19 cellular contexts compared by ENCODE assay signal in the genomic region with DNA sequence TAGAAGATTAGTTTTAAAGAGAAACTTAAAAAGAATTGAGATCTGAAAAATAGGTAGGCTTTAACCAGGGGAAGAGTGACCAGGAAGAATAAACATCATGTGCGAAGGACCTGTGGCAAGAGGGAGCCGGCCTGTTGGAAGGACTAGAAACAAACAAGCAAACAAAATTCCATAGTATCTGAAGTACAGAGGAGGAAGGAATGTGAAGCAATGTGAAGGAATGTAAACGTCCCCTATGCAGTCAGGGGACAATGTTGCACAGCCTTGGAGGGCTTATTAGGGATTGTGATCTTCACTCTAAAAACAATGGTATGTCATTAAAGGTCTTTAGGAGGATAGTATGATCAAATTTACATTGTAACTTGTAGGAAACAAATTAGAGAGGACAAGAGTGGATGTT.
DNase-seq lines count a peak whose midpoint lies in the region; ATAC-seq, FAIRE-seq and TF ChIP-seq lines count a peak whose summit lies in the region.
"Had no signal": no experiment of that assay in that cellular context is flagged by ENCODE, and none has a peak within 500 bp of the region (broad histone marks: within the 10 kb centered on the region; RNA-seq: fewer than 3 reads in every experiment).

No MANE protein-coding gene starts in this region.

- ATAC-seq in activated B cell treated with CpG ODN at 0.5 μM for 24 hours (ENCODE audit: low read depth) (no peak), HG02852 (IDR thresholded peaks at IDR 0.05; ENCODE audit: unreplicated experiment) (no peak)
- ATAC-seq: mucosa of descending colon had no signal

- peaks cover 35% of the 10 kb centered on the region for H3K4me1 ChIP-seq in BLaER1

- H3K4me1 Mint-ChIP-seq in activated B cell treated with CpG ODN at 0.5 μM for 24 hours (peaks cover 49% of the 10 kb centered on the region), immature natural killer cell (peaks cover 53 to 55% of the 10 kb centered on the region in 2 donors)

- DNase-seq in D721Med (ENCODE audit: insufficient read length, low spot score) = no peak
- no peak for DNase-seq in activated B cell treated with CpG ODN at 0.5 μM for 24 hours
- no peak for DNase-seq in immature natural killer cell
- no peak for DNase-seq in DMS114 treated with DMSO at 0.1 percent for 48 hours (lab: John Stamatoyannopoulos, UW; ENCODE audit: unreplicated experiment)
- no peak for DNase-seq in midbrain (lab: John Stamatoyannopoulos, UW)
- DNase-seq: activated T-cell treated with anti-CD3 and anti-CD28 coated beads, Interleukin-2, amount 50 U/mL, for 48 hours; adrenal gland; HCEC 1CT; mucosa of descending colon; NCI-H1417; NCI-H526 treated with DMSO at 0.1 percent for 48 hours; nucleus accumbens; Right ventricle myocardium superior; spleen had no signal

- H3K4me3 ChIP-seq in BLaER1 = no peak overlapping the region
- H3K4me3 ChIP-seq: adrenal gland, cardiac muscle cell, GM12878, mucosa of descending colon, spleen had no signal

- H3K4me2 ChIP-seq in BLaER1 = peak overlapping the region; percentile 58

- peak overlapping the region; percentile 65 for H3K27ac Mint-ChIP-seq in activated B cell treated with CpG ODN at 0.5 μM for 24 hours
- H3K27ac Mint-ChIP-seq in immature natural killer cell = peak overlapping the region in 5 of 6 donors; percentile 34 to 70 (median 39)

- CTCF ChIA-PET in activated B cell treated with CpG ODN at 0.5 μM for 24 hours (lab: Charles Lee) = no interaction called here

- H4K20me1 ChIP-seq in BLaER1 = no peaks in the 10 kb centered on the region

- peak overlapping the region; percentile 46 for H3K27ac ChIP-seq in BLaER1
- H3K27ac ChIP-seq: adrenal gland, cardiac muscle cell, VCaP had no signal

- intact Hi-C loops in activated B cell treated with CpG ODN at 0.5 μM for 24 hours (cut with micrococcal nuclease) = no loop called here

- H3K9ac ChIP-seq in BLaER1 = no peak overlapping the region

- no peaks in the 10 kb centered on the region for H3K9me3 Mint-ChIP-seq in activated B cell treated with CpG ODN at 0.5 μM for 24 hours
- peaks cover 0 to 2% (median 0%) of the 10 kb centered on the region in 6 donors for H3K9me3 Mint-ChIP-seq in immature natural killer cell

- TF ChIP-seq CTCF in D721Med (IDR thresholded peaks at IDR 0.05; ENCODE audit: insufficient read depth, missing control alignments) = no peak
- TF ChIP-seq CTCF in activated B cell treated with CpG ODN at 0.5 μM for 24 hours (IDR thresholded peaks at IDR 0.05) = no peak

- H3K27me3 ChIP-seq in BLaER1 = no peaks in the 10 kb centered on the region
- H3K27me3 ChIP-seq: adrenal gland, cardiac muscle cell, spleen had no signal

- no peaks in the 10 kb centered on the region for H3K36me3 Mint-ChIP-seq in activated B cell treated with CpG ODN at 0.5 μM for 24 hours (ENCODE audit: low read depth)
- H3K36me3 Mint-ChIP-seq in immature natural killer cell = no peaks in the 10 kb centered on the region

- H3K36me3 ChIP-seq in BLaER1 = no peaks in the 10 kb centered on the region
- H3K36me3 ChIP-seq: adrenal gland, cardiac muscle cell, spleen had no signal

- POLR2A ChIA-PET in activated B cell treated with CpG ODN at 0.5 μM for 24 hours (lab: Charles Lee) = no interaction called here

- no peaks in the 10 kb centered on the region for H3K9me3 ChIP-seq in BLaER1
- H3K9me3 ChIP-seq: adrenal gland, mucosa of descending colon, spleen had no signal

- FAIRE-seq in D721Med (lab: Jason Lieb, UNC) = peak; percentile 80
- FAIRE-seq: GM12878 had no signal

- H3K27me3 Mint-ChIP-seq in activated B cell treated with CpG ODN at 0.5 μM for 24 hours (no peaks in the 10 kb centered on the region), immature natural killer cell (ENCODE audit: low read depth in 3 of 3) (peaks cover 3 to 7% (median 4%) of the 10 kb centered on the region in 3 donors)

- H3K4me3 Mint-ChIP-seq in activated B cell treated with CpG ODN at 0.5 μM for 24 hours (peak overlapping the region; percentile 25), immature natural killer cell (peak overlapping the region; percentile 58 to 76 (median 75))
